In the genomic region with DNA sequence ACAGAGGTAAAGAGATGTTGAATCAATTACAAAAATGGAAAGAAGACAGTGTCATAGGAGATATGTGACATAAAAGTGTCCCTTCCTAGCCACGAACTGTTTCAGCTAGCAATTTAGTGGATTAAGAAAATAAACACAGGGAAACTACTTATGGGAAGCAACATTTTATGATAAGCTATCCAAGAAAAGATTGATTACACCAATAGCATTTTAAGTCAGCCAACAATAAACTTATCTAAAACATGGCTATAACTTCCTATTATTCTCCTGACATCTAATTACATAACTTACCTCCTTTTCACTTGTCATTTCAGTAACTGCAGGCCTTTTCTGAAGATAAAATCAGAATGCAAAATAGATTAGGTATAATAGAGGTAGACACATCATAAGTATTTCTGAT, we compare ENCODE assay signal across 28 cellular contexts.
"Had no signal": no experiment of that assay in that cellular context is flagged by ENCODE, and none has a peak within 500 bp of the region (broad histone marks: within the 10 kb centered on the region; RNA-seq: fewer than 3 reads in every experiment).

No MANE protein-coding gene starts in this region.

- H3K4me3 ChIP-seq: stomach, suprapubic skin, testis, thoracic aorta, thyroid gland, tibial artery, tibial nerve, transverse colon, upper lobe of left lung, upper lobe of right lung, uterus, vagina had no signal

- ATAC-seq: stimulated activated effector memory CD8-positive, alpha-beta T cell treated with anti-CD3 and anti-CD28 coated beads, Interleukin-12 subunit alpha, Interleukin-12 subunit beta, amount 100 ng/mL, for 72 hours; stimulated activated memory B cell treated with anti-CD40 and anti-IgM and Interleukin-4, amounts not matched to agents 10 μg/mL and 1 μg/mL and 100 μg/mL, for 72 hours; stimulated activated naive B cell treated with anti-CD40 and anti-IgM and Interleukin-4, amounts not matched to agents 10 μg/mL and 1 μg/mL and 100 μg/mL, for 72 hours; stimulated activated naive CD8-positive, alpha-beta T cell treated with anti-CD3 and anti-CD28 coated beads, Interleukin-15, amount 100 ng/mL, for 72 hours; stimulated activated naive CD8-positive, alpha-beta T cell treated with anti-CD3 and anti-CD28 coated beads, Interleukin-15, Interleukin-2, amounts not matched to agents 100 U/mL and 50 U/mL, for 24 hours; upper lobe of right lung had no signal

- H3K4me3 Mint-ChIP-seq: stimulated activated effector memory CD8-positive, alpha-beta T cell treated with anti-CD3 and anti-CD28 coated beads, Interleukin-12 subunit alpha, Interleukin-12 subunit beta, amount 100 ng/mL, for 72 hours; stimulated activated memory B cell treated with anti-CD40 and anti-IgM and Interleukin-4, amounts not matched to agents 10 μg/mL and 1 μg/mL and 100 μg/mL, for 72 hours; stimulated activated naive B cell treated with anti-CD40 and anti-IgM and Interleukin-4, amounts not matched to agents 10 μg/mL and 1 μg/mL and 100 μg/mL, for 72 hours; stimulated activated naive CD8-positive, alpha-beta T cell treated with anti-CD3 and anti-CD28 coated beads, Interleukin-15, amount 100 ng/mL, for 72 hours; stimulated activated naive CD8-positive, alpha-beta T cell treated with anti-CD3 and anti-CD28 coated beads, Interleukin-15, Interleukin-2, amounts not matched to agents 100 ng/mL and 50 ng/mL, for 24 hours; type B pancreatic cell had no signal

- H3K27ac ChIP-seq: stomach, suprapubic skin, testis, thoracic aorta, thyroid gland, tibial artery, tibial nerve, transverse colon, upper lobe of left lung, upper lobe of right lung, uterus, vagina had no signal

- H3K9me3 Mint-ChIP-seq: stimulated activated effector memory CD8-positive, alpha-beta T cell treated with anti-CD3 and anti-CD28 coated beads, Interleukin-12 subunit alpha, Interleukin-12 subunit beta, amount 100 ng/mL, for 72 hours; stimulated activated memory B cell treated with anti-CD40 and anti-IgM and Interleukin-4, amounts not matched to agents 10 μg/mL and 1 μg/mL and 100 μg/mL, for 72 hours; stimulated activated naive B cell treated with anti-CD40 and anti-IgM and Interleukin-4, amounts not matched to agents 10 μg/mL and 1 μg/mL and 100 μg/mL, for 72 hours; stimulated activated naive CD8-positive, alpha-beta T cell treated with anti-CD3 and anti-CD28 coated beads, Interleukin-15, amount 100 ng/mL, for 72 hours; stimulated activated naive CD8-positive, alpha-beta T cell treated with anti-CD3 and anti-CD28 coated beads, Interleukin-15, Interleukin-2, amounts not matched to agents 100 ng/mL and 50 ng/mL, for 24 hours; type B pancreatic cell had no signal

- H3K36me3 Mint-ChIP-seq: stimulated activated effector memory CD8-positive, alpha-beta T cell treated with anti-CD3 and anti-CD28 coated beads, Interleukin-12 subunit alpha, Interleukin-12 subunit beta, amount 100 ng/mL, for 72 hours; stimulated activated memory B cell treated with anti-CD40 and anti-IgM and Interleukin-4, amounts not matched to agents 10 μg/mL and 1 μg/mL and 100 μg/mL, for 72 hours; stimulated activated naive B cell treated with anti-CD40 and anti-IgM and Interleukin-4, amounts not matched to agents 10 μg/mL and 1 μg/mL and 100 μg/mL, for 72 hours had no signal

- H3K9me3 ChIP-seq: stomach, suprapubic skin, testis, thoracic aorta, thyroid gland, tibial artery, tibial nerve, transverse colon, upper lobe of left lung, upper lobe of right lung, uterus, vagina had no signal

- FAIRE-seq: urothelium cell line had no signal

- H3K27me3 Mint-ChIP-seq: stimulated activated memory B cell treated with anti-CD40 and anti-IgM and Interleukin-4, amounts not matched to agents 10 μg/mL and 1 μg/mL and 100 μg/mL, for 72 hours; stimulated activated naive CD8-positive, alpha-beta T cell treated with anti-CD3 and anti-CD28 coated beads, Interleukin-15, amount 100 ng/mL, for 72 hours; stimulated activated naive CD8-positive, alpha-beta T cell treated with anti-CD3 and anti-CD28 coated beads, Interleukin-15, Interleukin-2, amounts not matched to agents 100 ng/mL and 50 ng/mL, for 24 hours; type B pancreatic cell had no signal

- H3K4me1 ChIP-seq: suprapubic skin, testis, thyroid gland, tibial nerve, upper lobe of left lung, upper lobe of right lung, uterus had no signal

- H3K4me1 Mint-ChIP-seq: stimulated activated effector memory CD8-positive, alpha-beta T cell treated with anti-CD3 and anti-CD28 coated beads, Interleukin-12 subunit alpha, Interleukin-12 subunit beta, amount 100 ng/mL, for 72 hours; stimulated activated memory B cell treated with anti-CD40 and anti-IgM and Interleukin-4, amounts not matched to agents 10 μg/mL and 1 μg/mL and 100 μg/mL, for 72 hours; stimulated activated naive B cell treated with anti-CD40 and anti-IgM and Interleukin-4, amounts not matched to agents 10 μg/mL and 1 μg/mL and 100 μg/mL, for 72 hours had no signal

- H3K36me3 ChIP-seq: stomach, suprapubic skin, thoracic aorta, thyroid gland, tibial artery, tibial nerve, transverse colon, upper lobe of left lung, upper lobe of right lung, uterus, vagina had no signal

- H3K27ac Mint-ChIP-seq: stimulated activated effector memory CD8-positive, alpha-beta T cell treated with anti-CD3 and anti-CD28 coated beads, Interleukin-12 subunit alpha, Interleukin-12 subunit beta, amount 100 ng/mL, for 72 hours; stimulated activated memory B cell treated with anti-CD40 and anti-IgM and Interleukin-4, amounts not matched to agents 10 μg/mL and 1 μg/mL and 100 μg/mL, for 72 hours; stimulated activated naive B cell treated with anti-CD40 and anti-IgM and Interleukin-4, amounts not matched to agents 10 μg/mL and 1 μg/mL and 100 μg/mL, for 72 hours; stimulated activated naive CD8-positive, alpha-beta T cell treated with anti-CD3 and anti-CD28 coated beads, Interleukin-15, amount 100 ng/mL, for 72 hours; stimulated activated naive CD8-positive, alpha-beta T cell treated with anti-CD3 and anti-CD28 coated beads, Interleukin-15, Interleukin-2, amounts not matched to agents 100 ng/mL and 50 ng/mL, for 24 hours; type B pancreatic cell had no signal

- DNase-seq: stimulated activated CD4-positive, alpha-beta T cell treated with anti-CD3 and anti-CD28 coated beads, Interleukin-2, amount 100 ng/mL, for 48 hours; stimulated activated CD4-positive, alpha-beta T cell treated with anti-CD3 and anti-CD28 coated beads, Interleukin-4, amount 100 ng/mL, for 1 hour; stimulated activated CD4-positive, alpha-beta T cell treated with anti-CD3 and anti-CD28 coated beads, Interleukin-4, amount 100 ng/mL, for 24 hours; stimulated activated CD4-positive, alpha-beta T cell treated with anti-CD3 and anti-CD28 coated beads, Interleukin-4, amount 100 ng/mL, for 4 hours; stimulated activated CD8-positive, alpha-beta memory T cell treated with anti-CD3 and anti-CD28 coated beads, Interleukin-4, amount 100 ng/mL, for 48 hours; stimulated activated naive B cell treated with anti-CD40 and anti-IgM and Interleukin-4, amounts not matched to agents 10 μg/mL and 1 μg/mL and 100 μg/mL, for 72 hours; stimulated activated naive CD4-positive, alpha-beta T cell; stimulated activated naive CD4-positive, alpha-beta T cell treated with Interleukin-2 at 50 U/mL for 16 hours; stimulated activated naive CD8-positive, alpha-beta T cell treated with anti-CD3 and anti-CD28 coated beads, Interleukin-15, amount 100 ng/mL, for 72 hours; stimulated activated naive CD8-positive, alpha-beta T cell treated with anti-CD3 and anti-CD28 coated beads, Interleukin-15, Interleukin-2, amounts not matched to agents 100 U/mL and 50 U/mL, for 24 hours; stomach; substantia nigra; testis; thyroid gland; tibial artery; transverse colon; upper lobe of left lung; upper lobe of right lung; uterus had no signal
